ENCODE assay signal across 8 cellular contexts in the genomic region with DNA sequence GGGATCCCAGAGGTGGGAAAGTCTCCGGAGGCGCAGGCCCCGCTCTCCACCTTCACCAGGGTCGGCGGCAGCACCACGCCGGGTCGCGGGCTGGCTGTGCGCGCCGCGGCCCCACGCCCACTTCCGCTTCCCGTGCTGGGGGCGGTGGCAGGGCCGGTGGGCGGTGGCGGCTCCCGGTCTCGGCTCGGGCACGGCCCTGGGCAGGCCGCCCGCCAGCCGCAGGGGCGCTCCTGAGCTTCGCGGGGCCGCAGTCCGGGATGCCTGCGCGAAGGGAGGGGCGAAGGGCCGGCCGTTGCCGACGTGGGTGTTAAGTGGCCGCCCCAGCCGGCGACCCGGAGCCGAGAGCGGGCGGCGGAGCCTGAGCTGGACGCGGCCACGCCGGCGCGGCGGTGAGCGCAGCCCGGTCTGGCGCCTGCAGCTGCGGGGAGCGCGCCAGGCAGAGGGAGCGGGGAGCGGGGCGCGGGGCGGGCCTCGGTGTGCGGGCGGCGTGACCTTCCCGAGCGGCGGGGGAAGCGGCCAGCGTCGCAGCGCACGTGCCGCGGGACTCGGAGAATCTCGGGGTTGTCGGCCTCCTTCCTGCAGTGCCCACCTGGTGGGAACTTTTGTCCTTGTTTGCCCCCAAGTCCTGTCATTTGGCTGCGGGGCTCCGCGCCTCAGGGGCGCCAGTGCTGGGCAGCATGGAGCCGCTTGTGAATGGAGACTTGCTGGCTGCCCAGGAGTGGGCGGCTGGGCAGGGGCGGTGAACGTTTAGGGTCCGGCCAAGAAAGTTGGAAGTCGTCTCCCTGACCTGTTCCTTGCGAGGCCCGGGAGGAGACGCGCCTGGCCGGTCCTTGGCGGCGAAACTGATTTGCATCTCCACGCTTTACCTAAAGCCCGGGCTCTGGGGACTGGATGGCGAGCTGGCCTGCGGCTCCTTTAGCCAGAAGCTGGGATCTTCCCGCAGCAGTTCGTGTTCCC. TPM values are rescaled to one million over a fixed set of nuclear protein-coding genes. Genes with fewer than 3 reads are reported as not detected.
DNase-seq lines count a peak whose midpoint lies in the region; ATAC-seq and TF ChIP-seq lines count a peak whose summit lies in the region.

SLC25A15 (plus strand) TSS at position 337 of the 957 bp plus-strand sequence. CDS start 3,616 bp downstream, outside the sequence.

- H3K36me3 Mint-ChIP-seq in activated T-helper 17 cell treated with anti-CD3 and anti-CD28 coated beads, Interleukin-2, amount 50 U/mL, for 72 hours (ENCODE audit: low read depth) = peaks cover 8% of the 10 kb centered on the region
- H3K36me3 Mint-ChIP-seq in natural killer cell = no peaks in the 10 kb centered on the region

- peak within 1 kb of the TSS; percentile 67 for H3K4me3 Mint-ChIP-seq in activated T-helper 17 cell treated with anti-CD3 and anti-CD28 coated beads, Interleukin-2, amount 50 U/mL, for 72 hours
- peak within 1 kb of the TSS; percentile 75 for H3K4me3 Mint-ChIP-seq in natural killer cell

- ATAC-seq in GM19468 (IDR thresholded peaks at IDR 0.05; ENCODE audit: extremely low read depth, unreplicated experiment) (peak; percentile 60), natural killer cell (peak; percentile 90 to 92 (median 91))
- peak; percentile 85 for ATAC-seq in activated T-helper 17 cell treated with anti-CD3 and anti-CD28 coated beads, Interleukin-2, amount 50 U/mL, for 72 hours (replicated peaks)
- peak; percentile 80 for ATAC-seq in stimulated activated naive CD8-positive, alpha-beta T cell treated with anti-CD3 and anti-CD28 coated beads, Interleukin-15, Interleukin-2, amounts not matched to agents 100 U/mL and 50 U/mL, for 24 hours

- H3K27ac Mint-ChIP-seq in activated T-helper 17 cell treated with anti-CD3 and anti-CD28 coated beads, Interleukin-2, amount 50 U/mL, for 72 hours = peak within 1 kb of the TSS; percentile 38
- peak within 1 kb of the TSS; percentile 22 to 26 for H3K27ac Mint-ChIP-seq in natural killer cell

- intact Hi-C loops in natural killer cell (cut with micrococcal nuclease) = loop anchor here (2.0 kb wide), 1 partner anchor 19 kb away; the partner anchor contains the start of gene MRPS31

- DNase-seq in DMS153 (lab: John Stamatoyannopoulos, UW) (peak; percentile 61), HPDE6-E6E7 (ENCODE audit: extremely low spot score) (peak; percentile 32), RKO (ENCODE audit: low spot score) (peak; percentile 89), fibroblast of peridontal ligament (ENCODE audit: extremely low read depth) (peak; percentile 52), natural killer cell (peak; percentile 71)
- DNase-seq in stimulated activated naive CD8-positive, alpha-beta T cell treated with anti-CD3 and anti-CD28 coated beads, Interleukin-15, Interleukin-2, amounts not matched to agents 100 U/mL and 50 U/mL, for 24 hours = peak; percentile 86

- H3K27me3 Mint-ChIP-seq in activated T-helper 17 cell treated with anti-CD3 and anti-CD28 coated beads, Interleukin-2, amount 50 U/mL, for 72 hours = no peaks in the 10 kb centered on the region
- H3K27me3 Mint-ChIP-seq in natural killer cell (ENCODE audit: low read depth in 2 of 2) = no peaks in the 10 kb centered on the region

- TF ChIP-seq CTCF in natural killer cell (IDR thresholded peaks at IDR 0.05) = no peak

- no peaks in the 10 kb centered on the region for H3K9me3 Mint-ChIP-seq in activated T-helper 17 cell treated with anti-CD3 and anti-CD28 coated beads, Interleukin-2, amount 50 U/mL, for 72 hours
- no peaks in the 10 kb centered on the region for H3K9me3 Mint-ChIP-seq in natural killer cell

- H3K4me1 Mint-ChIP-seq in activated T-helper 17 cell treated with anti-CD3 and anti-CD28 coated beads, Interleukin-2, amount 50 U/mL, for 72 hours = peaks cover 16% of the 10 kb centered on the region
- H3K4me1 Mint-ChIP-seq in natural killer cell = peaks cover 5 to 6% of the 10 kb centered on the region in 2 donors

RNA-seq across cellular contexts. Expression of gene SLC25A15, which starts in this region (rescaled TPM):
- 10 to 100 TPM; 12.9 to 21.4 TPM for total RNA-seq in activated T-helper 17 cell treated with anti-CD3 and anti-CD28 coated beads, Interleukin-2, amount 50 U/mL, for 72 hours
- 1 to 10 TPM; 4.0 to 6.0 (median 5.8) TPM for total RNA-seq in natural killer cell

Comparison
In these comparisons a context has a peak if more than half of its experiments do, and no peak if none do; other contexts are left out.
1. Peak in every context shown above with its lines: DNase-seq and ATAC-seq.
2. DNase-seq: peak in every context shown above with its lines; median percentile 89 in RKO; 86 in stimulated activated naive CD8-positive, alpha-beta T cell treated with anti-CD3 and anti-CD28 coated beads, Interleukin-15, Interleukin-2, amounts not matched to agents 100 U/mL and 50 U/mL, for 24 hours; 71 in natural killer cell; 61 in DMS153; 52 in fibroblast of peridontal ligament; 32 in HPDE6-E6E7.